12 cellular contexts compared by ENCODE assay signal in the genomic region with DNA sequence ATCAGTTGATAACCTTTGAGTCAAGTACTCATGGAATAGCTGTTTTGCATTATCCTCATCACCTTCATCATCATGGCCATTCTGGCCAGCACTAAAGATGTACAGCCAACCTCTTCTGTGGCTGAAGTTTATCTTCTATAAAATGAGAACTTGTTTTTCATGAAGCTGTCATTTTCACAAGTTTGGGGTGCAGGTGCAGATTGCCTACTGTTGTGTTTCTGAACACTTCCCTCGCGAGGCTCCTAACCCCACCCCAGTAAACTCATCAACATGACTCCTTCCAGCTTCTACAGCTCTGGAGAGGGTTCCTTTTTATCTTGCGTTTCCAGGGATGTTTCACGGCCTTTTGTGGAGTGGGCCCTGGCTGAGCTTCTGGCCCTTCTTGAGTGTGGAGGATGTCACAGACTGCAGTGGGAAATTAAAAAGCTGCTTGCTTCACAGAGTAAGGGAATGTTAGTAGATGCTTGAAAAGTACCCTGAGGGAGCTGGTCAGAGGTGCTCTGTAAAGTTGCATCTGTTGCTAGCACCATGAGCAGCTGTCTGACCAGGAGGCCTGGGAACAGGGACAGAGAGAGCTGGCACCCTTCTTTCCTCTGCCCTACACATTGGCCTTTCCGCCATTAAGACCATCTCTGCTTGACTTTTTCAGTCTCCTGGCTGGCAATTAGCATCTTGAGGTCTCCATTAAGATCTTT. TPM values are rescaled to one million over a fixed set of nuclear protein-coding genes. Genes with fewer than 3 reads are reported as not detected.
"Had no signal": no experiment of that assay in that cellular context is flagged by ENCODE, and none has a peak within 500 bp of the region (broad histone marks: within the 10 kb centered on the region; RNA-seq: fewer than 3 reads in every experiment).

No MANE protein-coding gene starts in this region.

- H3K9me3 ChIP-seq: psoas muscle had no signal

- H3K36me3 ChIP-seq: cardiac muscle cell had no signal

- H3K4me1 ChIP-seq: psoas muscle had no signal

- FAIRE-seq: colon, endometrium had no signal

- H3K4me3 ChIP-seq: cardiac muscle cell, psoas muscle had no signal

- ATAC-seq: psoas muscle, T-cell had no signal

- H3K27me3 ChIP-seq: cardiac muscle cell had no signal

- H3K27ac ChIP-seq: cardiac muscle cell, psoas muscle had no signal

- H3K9me3 Mint-ChIP-seq: activated T-cell treated with anti-CD3 and anti-CD28 coated beads, Interleukin-2, amount 50 U/mL, for 24 hours had no signal

- DNase-seq: activated CD4-positive, alpha-beta T cell treated with anti-CD3 and anti-CD28 coated beads, Interleukin-2, amount 50 U/mL, for 4 hours; activated naive CD4-positive, alpha-beta T cell treated with anti-CD3 and anti-CD28 coated beads, Interleukin-2, amount 50 U/mL, for 16 hours; activated T-cell treated with anti-CD3 and anti-CD28 coated beads, Interleukin-2, amount 50 U/mL, for 24 hours; islet precursor cell; psoas muscle; stimulated activated CD4-positive, alpha-beta T cell treated with anti-CD3 and anti-CD28 coated beads, Interleukin-1b, Interleukin-23, amount 100 ng/mL, for 48 hours; T-helper 9 cell had no signal

- H3K27ac Mint-ChIP-seq: activated T-cell treated with anti-CD3 and anti-CD28 coated beads, Interleukin-2, amount 50 U/mL, for 24 hours; nephron had no signal

- H3K36me3 Mint-ChIP-seq: T-cell had no signal

- H3K4me3 Mint-ChIP-seq: activated T-cell treated with anti-CD3 and anti-CD28 coated beads, Interleukin-2, amount 50 U/mL, for 24 hours; nephron had no signal

RNA-seq across cellular contexts. Expression of a gene that starts 24.9 kb away (rescaled TPM):
- total RNA-seq: cardiac muscle cell had no signal
- polyA plus RNA-seq: cardiac muscle cell had no signal
